Comparison of ENCODE assay signal across 23 cellular contexts in the genomic region with DNA sequence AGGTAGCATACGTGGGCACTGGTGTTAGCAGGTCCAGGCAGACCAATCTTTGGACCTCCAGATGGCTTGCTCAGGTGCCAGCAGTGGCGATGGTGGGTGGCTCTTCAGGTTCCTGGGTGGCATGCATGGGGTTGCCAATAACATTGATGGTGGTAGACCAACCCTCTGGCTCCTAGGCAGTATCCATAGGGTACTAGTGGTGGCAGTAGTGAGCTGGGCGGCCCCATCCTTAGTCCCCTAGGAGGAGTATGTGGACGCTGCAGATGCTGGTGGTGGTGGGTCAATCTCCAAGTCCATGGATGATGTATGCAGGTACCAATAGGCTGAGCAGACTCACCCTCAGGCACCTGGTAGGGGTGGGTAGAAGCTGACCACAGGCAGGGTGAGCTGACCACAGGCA.
"Had no signal": no experiment of that assay in that cellular context is flagged by ENCODE, and none has a peak within 500 bp of the region (broad histone marks: within the 10 kb centered on the region; RNA-seq: fewer than 3 reads in every experiment).

No MANE protein-coding gene starts in this region.

- H3K4me2 ChIP-seq: neural progenitor cell, smooth muscle cell had no signal

- H2AFZ ChIP-seq: neural progenitor cell had no signal

- H3K36me3 ChIP-seq: esophagus muscularis mucosa, gastroesophageal sphincter, neural progenitor cell, pancreas, transverse colon had no signal

- H3K9me3 ChIP-seq: mucosa of descending colon, pancreas, testis had no signal

- H3K27ac Mint-ChIP-seq: natural killer cell; neural progenitor cell; progenitor cell of endocrine pancreas; stimulated activated naive CD8-positive, alpha-beta T cell treated with anti-CD3 and anti-CD28 coated beads, Interleukin-15, Interleukin-2, amounts not matched to agents 100 ng/mL and 50 ng/mL, for 24 hours had no signal

- H3K27ac ChIP-seq: coronary artery, dorsolateral prefrontal cortex, epithelial cell of prostate, esophagus muscularis mucosa, gastroesophageal sphincter, neural progenitor cell, pancreas, testis, transverse colon had no signal

- H3K4me1 ChIP-seq: esophagus muscularis mucosa, gastroesophageal sphincter, pancreas, testis had no signal

- H3K9ac ChIP-seq: neural progenitor cell had no signal

- H3K4me3 ChIP-seq: coronary artery, dorsolateral prefrontal cortex, esophagus muscularis mucosa, gastroesophageal sphincter, mucosa of descending colon, neural progenitor cell, pancreas, smooth muscle cell, testis, transverse colon had no signal

- FAIRE-seq: pancreas, urothelium cell line had no signal

- DNase-seq: dorsolateral prefrontal cortex; effector memory CD4-positive, alpha-beta T cell; foreskin fibroblast; glutamatergic neuron; islet precursor cell; mammary epithelial cell; mucosa of descending colon; natural killer cell; occipital lobe; pancreas; stimulated activated CD4-positive, alpha-beta T cell treated with anti-CD3 and anti-CD28 coated beads, Interleukin-2, amount 100 ng/mL, for 48 hours; testis; transverse colon had no signal

- H3K27me3 Mint-ChIP-seq: progenitor cell of endocrine pancreas; stimulated activated naive CD8-positive, alpha-beta T cell treated with anti-CD3 and anti-CD28 coated beads, Interleukin-15, Interleukin-2, amounts not matched to agents 100 ng/mL and 50 ng/mL, for 24 hours had no signal

- ATAC-seq: gastroesophageal sphincter, left lobe of liver, mucosa of descending colon, natural killer cell, pancreas had no signal

- H3K4me3 Mint-ChIP-seq: natural killer cell; neural progenitor cell; stimulated activated naive CD8-positive, alpha-beta T cell treated with anti-CD3 and anti-CD28 coated beads, Interleukin-15, Interleukin-2, amounts not matched to agents 100 ng/mL and 50 ng/mL, for 24 hours had no signal

- H3K27me3 ChIP-seq: dorsolateral prefrontal cortex, esophagus muscularis mucosa, gastroesophageal sphincter, neural progenitor cell, pancreas, testis, transverse colon had no signal
